Comparison of ENCODE assay signal across 21 cellular contexts in genomic region chr7:153408360-153409335, GRCh38.
DNase-seq lines count a peak whose midpoint lies in the region; ATAC-seq and FAIRE-seq lines count a peak whose summit lies in the region.
"Had no signal": no experiment of that assay in that cellular context is flagged by ENCODE, and none has a peak within 500 bp of the region (broad histone marks: within the 10 kb centered on the region; RNA-seq: fewer than 3 reads in every experiment).

No MANE protein-coding gene starts in this region.

- no peak overlapping the region for H2BK15ac ChIP-seq in mesenchymal stem cell (ENCODE audit: low read depth, poor library complexity, severe bottlenecking)

- H3K4me3 ChIP-seq in mesenchymal stem cell (ENCODE audit: insufficient read depth in 1 of 2, low read depth in 1 of 2, low read length in 2 of 2) (no peak overlapping the region), small intestine (ENCODE audit: low read depth in 1 of 2, low read length in 2 of 2) (no peak overlapping the region)
- H3K4me3 ChIP-seq: A549, HAP-1 had no signal

- H3K4ac ChIP-seq in mesenchymal stem cell (ENCODE audit: low read depth in 1 of 2, low read length in 2 of 2): no peak overlapping the region

- H3K4me1 ChIP-seq in mesenchymal stem cell (ENCODE audit: control insufficient read depth, insufficient read depth, low read depth, low read length) (no peaks in the 10 kb centered on the region), small intestine (ENCODE audit: control insufficient read depth in 2 of 2, insufficient read depth in 1 of 2, low read depth in 1 of 2, low read length in 1 of 2) (no peaks in the 10 kb centered on the region)
- H3K4me1 ChIP-seq: A549, HAP-1 had no signal

- H3K79me1 ChIP-seq in mesenchymal stem cell (replicated peaks; ENCODE audit: low read length, poor library complexity, severe bottlenecking): no peaks in the 10 kb centered on the region

- peak overlapping the region; percentile 31 for H2BK5ac ChIP-seq in mesenchymal stem cell (ENCODE audit: low read depth, low read length, poor library complexity, severe bottlenecking)

- 39% methylated on average over 1 of the region's 3 CpGs for WGBS in mesenchymal stem cell
- 76 to 78% (median 77%) methylated on average over 3 of the region's 3 CpGs for WGBS in small intestine, 3 donors

- no peak overlapping the region for H4K91ac ChIP-seq in mesenchymal stem cell (ENCODE audit: low read length)

- no peak overlapping the region for H3K27ac ChIP-seq in mesenchymal stem cell (ENCODE audit: low read length, poor library complexity, severe bottlenecking)
- no peak overlapping the region for H3K27ac ChIP-seq in small intestine (ENCODE audit: low read depth in 1 of 2, low read length in 1 of 2)
- H3K27ac ChIP-seq: A549 had no signal

- ATAC-seq in HG03439 (IDR thresholded peaks at IDR 0.05; ENCODE audit: unreplicated experiment): no peak
- ATAC-seq: A549 had no signal

- no peak overlapping the region for H3K9ac ChIP-seq in mesenchymal stem cell (ENCODE audit: low read length)

- H2AK5ac ChIP-seq in mesenchymal stem cell (ENCODE audit: low read length, severe bottlenecking): no peak overlapping the region

- no peak overlapping the region for H2BK12ac ChIP-seq in mesenchymal stem cell (ENCODE audit: low read length in 2 of 2)

- no peak overlapping the region for H3K4me2 ChIP-seq in mesenchymal stem cell (ENCODE audit: low read length, poor library complexity, severe bottlenecking)
- H3K4me2 ChIP-seq: A549 had no signal

- peaks cover 22% of the 10 kb centered on the region for H3K9me3 ChIP-seq in mesenchymal stem cell (ENCODE audit: control insufficient read depth, low read length)
- H3K9me3 ChIP-seq in small intestine (ENCODE audit: control insufficient read depth, low read depth): peaks cover 2% of the 10 kb centered on the region
- H3K9me3 ChIP-seq: A549, HAP-1 had no signal

- FAIRE-seq in small intestine (lab: Jason Lieb, UNC): no peak
- FAIRE-seq: A549, G401.6, GM12892, H54 had no signal

- no peak overlapping the region for H3K23ac ChIP-seq in mesenchymal stem cell (ENCODE audit: low read length in 2 of 2)

- H2BK120ac ChIP-seq in mesenchymal stem cell (ENCODE audit: low read depth, low read length): no peak overlapping the region

- H3K27me3 ChIP-seq in mesenchymal stem cell (ENCODE audit: control insufficient read depth in 1 of 2, insufficient read depth in 1 of 2, low read length in 2 of 2) (no peaks in the 10 kb centered on the region), small intestine (ENCODE audit: control insufficient read depth in 2 of 2, insufficient read depth in 2 of 2, low read length in 2 of 2) (no peaks in the 10 kb centered on the region)

- H4K8ac ChIP-seq in mesenchymal stem cell (ENCODE audit: low read length): no peak overlapping the region

- no peak overlapping the region for H3K18ac ChIP-seq in mesenchymal stem cell (ENCODE audit: low read depth in 1 of 2, low read length in 2 of 2)

- H3K14ac ChIP-seq in mesenchymal stem cell (ENCODE audit: low read length in 2 of 2): no peak overlapping the region

- H3K36me3 ChIP-seq in mesenchymal stem cell (ENCODE audit: control insufficient read depth in 1 of 2, insufficient read depth in 2 of 2, low read depth in 1 of 2, low read length in 2 of 2) (no peaks in the 10 kb centered on the region), small intestine (ENCODE audit: control insufficient read depth in 2 of 2, insufficient read depth in 2 of 2, low read length in 2 of 2) (no peaks in the 10 kb centered on the region)
- H3K36me3 ChIP-seq: HAP-1 had no signal

- H2AFZ ChIP-seq in mesenchymal stem cell (ENCODE audit: low read depth, low read length): no peak overlapping the region

- peak; percentile 79 for DNase-seq in Daoy (ENCODE audit: low read depth)
- DNase-seq in RPMI8226: peak; percentile 71
- DNase-seq in mesenchymal stem cell: no peak
- DNase-seq in AML-193 (lab: John Stamatoyannopoulos, UW): no peak
- DNase-seq in small intestine: no peak
- DNase-seq: 8988T; ACHN; C1 segment of cervical spinal cord; Calu3; CD4-positive, alpha-beta memory T cell; COR-L47; DMS53; DMS79 treated with DMSO at 0.1 percent for 48 hours; GOT3; HFFc6 had no signal

Comparison
In these comparisons a context has a peak if more than half of its experiments do, and no peak if none do; other contexts are left out.
1. DNase-seq: peak in Daoy (single experiment) and RPMI8226 (single experiment); none in mesenchymal stem cell (single experiment), AML-193 (0 of 2) and small intestine (single experiment).